27 cellular contexts compared by ENCODE assay signal in genomic region chr10:105971460-105971859, GRCh38.
"Had no signal": no experiment of that assay in that cellular context is flagged by ENCODE, and none has a peak within 500 bp of the region (broad histone marks: within the 10 kb centered on the region; RNA-seq: fewer than 3 reads in every experiment).

No MANE protein-coding gene starts in this region.

- H3K27ac ChIP-seq: stomach, suprapubic skin, testis, thoracic aorta, thyroid gland, tibial artery, tibial nerve, transverse colon, upper lobe of left lung, upper lobe of right lung, uterus, vagina had no signal

- H3K36me3 ChIP-seq: stomach, suprapubic skin, thoracic aorta, thyroid gland, tibial artery, tibial nerve, transverse colon, upper lobe of left lung, upper lobe of right lung, uterus, vagina had no signal

- FAIRE-seq: urothelium cell line had no signal

- H3K27me3 ChIP-seq: stomach, suprapubic skin, testis, thyroid gland, tibial artery, tibial nerve, transverse colon, upper lobe of left lung, upper lobe of right lung, uterus, vagina had no signal

- H3K4me1 ChIP-seq: testis, thyroid gland, tibial artery, transverse colon, upper lobe of left lung, upper lobe of right lung, uterus, vagina had no signal

- ATAC-seq: stimulated activated effector memory CD8-positive, alpha-beta T cell treated with anti-CD3 and anti-CD28 coated beads, Interleukin-12 subunit alpha, Interleukin-12 subunit beta, amount 100 ng/mL, for 72 hours; stimulated activated memory B cell treated with anti-CD40 and anti-IgM and Interleukin-4, amounts not matched to agents 10 μg/mL and 1 μg/mL and 100 μg/mL, for 72 hours; stimulated activated naive B cell treated with anti-CD40 and anti-IgM and Interleukin-4, amounts not matched to agents 10 μg/mL and 1 μg/mL and 100 μg/mL, for 72 hours; stimulated activated naive CD8-positive, alpha-beta T cell treated with anti-CD3 and anti-CD28 coated beads, Interleukin-15, amount 100 ng/mL, for 72 hours; stimulated activated naive CD8-positive, alpha-beta T cell treated with anti-CD3 and anti-CD28 coated beads, Interleukin-15, Interleukin-2, amounts not matched to agents 100 U/mL and 50 U/mL, for 24 hours; upper lobe of right lung had no signal

- H3K4me3 ChIP-seq: stomach, suprapubic skin, testis, thoracic aorta, thyroid gland, tibial artery, tibial nerve, transverse colon, upper lobe of left lung, upper lobe of right lung, uterus, vagina had no signal

- DNase-seq: stimulated activated CD4-positive, alpha-beta T cell treated with anti-CD3 and anti-CD28 coated beads, Interleukin-2, amount 100 ng/mL, for 48 hours; stimulated activated CD4-positive, alpha-beta T cell treated with anti-CD3 and anti-CD28 coated beads, Interleukin-4, amount 100 ng/mL, for 1 hour; stimulated activated CD4-positive, alpha-beta T cell treated with anti-CD3 and anti-CD28 coated beads, Interleukin-4, amount 100 ng/mL, for 24 hours; stimulated activated CD4-positive, alpha-beta T cell treated with anti-CD3 and anti-CD28 coated beads, Interleukin-4, amount 100 ng/mL, for 4 hours; stimulated activated CD8-positive, alpha-beta memory T cell treated with anti-CD3 and anti-CD28 coated beads, Interleukin-4, amount 100 ng/mL, for 48 hours; stimulated activated naive B cell treated with anti-CD40 and anti-IgM and Interleukin-4, amounts not matched to agents 10 μg/mL and 1 μg/mL and 100 μg/mL, for 72 hours; stimulated activated naive CD4-positive, alpha-beta T cell; stimulated activated naive CD4-positive, alpha-beta T cell treated with Interleukin-2 at 50 U/mL for 16 hours; stimulated activated naive CD8-positive, alpha-beta T cell treated with anti-CD3 and anti-CD28 coated beads, Interleukin-15, amount 100 ng/mL, for 72 hours; stimulated activated naive CD8-positive, alpha-beta T cell treated with anti-CD3 and anti-CD28 coated beads, Interleukin-15, Interleukin-2, amounts not matched to agents 100 U/mL and 50 U/mL, for 24 hours; stomach; substantia nigra; testis; thyroid gland; tibial artery; transverse colon; trophoblast cell; upper lobe of left lung; upper lobe of right lung; uterus had no signal

- H3K9me3 ChIP-seq: stomach, suprapubic skin, testis, thoracic aorta, thyroid gland, tibial artery, tibial nerve, transverse colon, upper lobe of left lung, upper lobe of right lung, uterus, vagina had no signal
